In the genomic region with DNA sequence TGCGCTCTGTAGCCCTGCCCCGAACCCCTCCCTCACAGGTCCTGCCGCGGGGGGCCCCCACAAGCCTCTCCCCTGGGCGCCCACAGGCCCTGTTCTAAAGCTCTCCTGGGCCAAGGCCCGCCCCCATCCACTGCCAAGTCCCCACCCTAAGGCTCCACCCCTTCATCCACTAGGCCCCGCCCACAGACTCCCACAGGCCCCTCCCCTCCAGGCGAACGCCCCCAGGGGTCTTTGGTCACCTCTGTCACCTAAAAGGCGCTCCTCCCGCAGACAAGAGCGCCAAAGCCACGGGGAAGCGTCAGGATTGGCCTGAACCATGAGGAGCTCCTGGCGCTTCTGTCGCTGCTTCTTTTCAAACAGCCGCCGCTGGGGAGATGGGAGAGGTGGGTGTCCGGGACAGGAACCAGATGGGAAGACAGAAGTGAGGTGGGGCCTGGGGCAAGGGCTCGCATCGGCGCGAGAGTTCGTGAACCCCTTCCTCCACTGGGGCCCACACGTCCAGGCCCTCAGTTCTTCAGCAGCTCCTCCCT, we compare ENCODE assay signal across 6 cellular contexts. TPM values are rescaled to one million over a fixed set of nuclear protein-coding genes. Genes with fewer than 3 reads are reported as not detected.
DNase-seq lines count a peak whose midpoint lies in the region; ATAC-seq and TF ChIP-seq lines count a peak whose summit lies in the region.

No MANE protein-coding gene starts in this region.

- H3K4me3 Mint-ChIP-seq in Caco-2 (ENCODE audit: unreplicated experiment) = no peak overlapping the region
- H3K4me3 Mint-ChIP-seq in activated naive CD8-positive, alpha-beta T cell = peak overlapping the region; percentile 67
- H3K4me3 Mint-ChIP-seq in memory B cell = peak overlapping the region; percentile 70

- no peak overlapping the region for H3K4me3 ChIP-seq in Caco-2 (ENCODE audit: low read depth, low read length)

- H3K36me3 ChIP-seq in Caco-2 (ENCODE audit: control insufficient read depth, insufficient read depth, low read length) = no peaks in the 10 kb centered on the region

- CTCF ChIA-PET in Caco-2 (lab: Charles Lee) = interaction anchor here (1.0 kb wide), 1 partner anchor 97 kb away, joined by 4 read pairs; a partner anchor contains a TSS

- no peak for TF ChIP-seq CTCF in Caco-2 (IDR thresholded peaks at IDR 0.05; ENCODE audit: insufficient read depth in 1 of 2, low read depth in 1 of 2, low read length in 1 of 2, severe bottlenecking in 1 of 2, unreplicated experiment in 1 of 2)

- H3K9me3 ChIP-seq in Caco-2 = no peaks in the 10 kb centered on the region

- H3K4me1 ChIP-seq in Caco-2 = peaks cover 29% of the 10 kb centered on the region

- no peaks in the 10 kb centered on the region for H3K27me3 Mint-ChIP-seq in Caco-2 (ENCODE audit: insufficient read depth, unreplicated experiment)
- H3K27me3 Mint-ChIP-seq in activated naive CD8-positive, alpha-beta T cell = peaks cover 5% of the 10 kb centered on the region
- peaks cover 11% of the 10 kb centered on the region for H3K27me3 Mint-ChIP-seq in memory B cell

- POLR2A ChIA-PET in Caco-2 (lab: Charles Lee) = no interaction called here

- no peaks in the 10 kb centered on the region for H3K9me3 Mint-ChIP-seq in Caco-2 (ENCODE audit: unreplicated experiment)
- H3K9me3 Mint-ChIP-seq in activated naive CD8-positive, alpha-beta T cell (ENCODE audit: low read depth) = no peaks in the 10 kb centered on the region
- no peaks in the 10 kb centered on the region for H3K9me3 Mint-ChIP-seq in memory B cell

- intact Hi-C loops in Caco-2 (cut with micrococcal nuclease; ENCODE audit: unreplicated experiment) = no loop called here

- no peaks in the 10 kb centered on the region for H3K27me3 ChIP-seq in Caco-2 (replicated peaks; ENCODE audit: control insufficient read depth, insufficient read depth, low read length)

- DNase-seq in Caco-2 (no peak), memory B cell (ENCODE audit: low spot score in 2 of 2) (no peak), amniotic stem cell (lab: John Stamatoyannopoulos, UW) (no peak), GOT3 (lab: John Stamatoyannopoulos, UW) (no peak), NOMO-1 treated with dmso at 0.1 percent for 144 hours (lab: John Stamatoyannopoulos, UW; ENCODE audit: unreplicated experiment) (no peak)

- no peak for ATAC-seq in memory B cell (ENCODE audit: low read depth)

- BruUV-seq in Caco-2 (replicated peaks; lab: Mats Ljungman, UMichigan) = no TSS peak

- H3K4me1 Mint-ChIP-seq in Caco-2 (ENCODE audit: low read depth, unreplicated experiment) (peaks cover 28% of the 10 kb centered on the region), memory B cell (peaks cover 21% of the 10 kb centered on the region)
- H3K4me1 Mint-ChIP-seq in activated naive CD8-positive, alpha-beta T cell (ENCODE audit: low read depth) = peaks cover 26% of the 10 kb centered on the region

- peaks cover 33% of the 10 kb centered on the region for H3K36me3 Mint-ChIP-seq in Caco-2 (ENCODE audit: insufficient read depth, unreplicated experiment)
- H3K36me3 Mint-ChIP-seq in activated naive CD8-positive, alpha-beta T cell = peaks cover 2% of the 10 kb centered on the region
- no peaks in the 10 kb centered on the region for H3K36me3 Mint-ChIP-seq in memory B cell

- H3K27ac Mint-ChIP-seq in Caco-2 (ENCODE audit: unreplicated experiment) = peak overlapping the region; percentile 37
- peak overlapping the region; percentile 34 for H3K27ac Mint-ChIP-seq in activated naive CD8-positive, alpha-beta T cell
- H3K27ac Mint-ChIP-seq in memory B cell = no peak overlapping the region

RNA-seq across cellular contexts. Expression of a gene that starts 2.3 kb away (rescaled TPM):
- 0.61 and 1.1 TPM in 2 replicates for total RNA-seq in Caco-2 (2022)

RNA-seq across cellular contexts. Expression of a gene that starts 3.9 kb away (rescaled TPM):
- 140 and 142 TPM in 2 replicates for total RNA-seq in Caco-2 (2022)

RNA-seq across cellular contexts. Expression of a gene that starts 24.0 kb away (rescaled TPM):
- 83.3 and 94.7 TPM in 2 replicates for total RNA-seq in Caco-2 (2022)

RNA-seq across cellular contexts. Expression of a gene that starts 27.8 kb away (rescaled TPM):
- total RNA-seq in Caco-2 (2022) = 3.9 and 5.6 TPM in 2 replicates

RNA-seq across cellular contexts. Expression of a gene that starts 37.2 kb away (rescaled TPM):
- 2.6 and 3.3 TPM in 2 replicates for total RNA-seq in Caco-2 (2022)
